Comparison of ENCODE assay signal across 13 cellular contexts in the genomic region with DNA sequence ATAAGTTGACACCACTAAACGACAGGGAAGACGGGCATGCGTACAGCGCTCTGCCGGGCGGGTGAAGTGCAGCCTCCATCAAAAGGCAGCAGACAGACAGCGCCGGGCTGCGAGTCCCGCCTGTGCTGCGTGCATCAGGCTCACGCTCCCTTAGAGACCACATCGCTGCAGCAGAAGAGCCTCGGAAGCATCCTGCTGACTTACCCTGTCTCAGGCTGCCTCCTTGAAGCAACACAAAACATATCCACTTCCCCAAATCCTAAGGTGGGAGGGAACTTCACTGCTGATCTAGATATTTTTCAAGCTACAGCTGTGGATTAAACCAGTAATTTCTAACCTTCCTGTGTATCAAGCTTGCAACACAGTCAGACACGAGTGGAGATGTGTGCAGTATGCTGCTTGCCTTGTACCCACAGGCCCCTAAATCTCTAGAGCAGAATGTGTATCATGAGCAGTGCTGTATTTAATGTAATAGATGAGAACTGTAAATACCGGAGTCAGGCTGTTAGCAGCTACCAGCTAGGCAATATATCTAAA. TPM values are rescaled to one million over a fixed set of nuclear protein-coding genes. Genes with fewer than 3 reads are reported as not detected.
DNase-seq lines count a peak whose midpoint lies in the region; ATAC-seq and TF ChIP-seq lines count a peak whose summit lies in the region.
"Had no signal": no experiment of that assay in that cellular context is flagged by ENCODE, and none has a peak within 500 bp of the region (broad histone marks: within the 10 kb centered on the region; RNA-seq: fewer than 3 reads in every experiment).

No MANE protein-coding gene starts in this region.

- DNase-seq in NCI-H1436 treated with DMSO at 0.1 percent for 48 hours (lab: John Stamatoyannopoulos, UW), result peak; percentile 68
- peak; percentile 84 to 85 for DNase-seq in NCI-H446 (lab: John Stamatoyannopoulos, UW)
- peak in 32 of 61 donors; percentile 5 to 81 (median 58) for DNase-seq in caudate nucleus (lab: John Stamatoyannopoulos, UW)
- DNase-seq in posterior cingulate gyrus, result peak in 8 of 10 donors; percentile 49 to 95 (median 70)
- DNase-seq in DMS114 treated with DMSO at 0.1 percent for 48 hours (lab: John Stamatoyannopoulos, UW; ENCODE audit: unreplicated experiment), result no peak
- no peak for DNase-seq in activated naive CD8-positive, alpha-beta T cell treated with anti-CD3 and anti-CD28 coated beads for 36 hours
- DNase-seq in left ventricle myocardium superior, result no peak
- DNase-seq in psoas muscle, result no peak
- DNase-seq: activated CD4-positive, CD25-positive, alpha-beta regulatory T cell; activated T-cell treated with anti-CD3 and anti-CD28 coated beads, Interleukin-2, amount 50 U/mL, for 24 hours had no signal

- TF ChIP-seq CTCF in psoas muscle (IDR thresholded peaks at IDR 0.05), result no peak

- no peaks in the 10 kb centered on the region for H3K9me3 Mint-ChIP-seq in activated naive CD8-positive, alpha-beta T cell treated with anti-CD3 and anti-CD28 coated beads for 36 hours
- H3K9me3 Mint-ChIP-seq: activated T-cell treated with anti-CD3 and anti-CD28 coated beads, Interleukin-2, amount 50 U/mL, for 24 hours had no signal

- no peaks in the 10 kb centered on the region for H3K36me3 ChIP-seq in psoas muscle (ENCODE audit: insufficient read depth in 1 of 2, low read depth in 1 of 2)
- H3K36me3 ChIP-seq: tibial nerve had no signal

- no peaks in the 10 kb centered on the region for H3K36me3 Mint-ChIP-seq in activated naive CD8-positive, alpha-beta T cell treated with anti-CD3 and anti-CD28 coated beads for 36 hours

- no peak overlapping the region for H3K27ac Mint-ChIP-seq in activated naive CD8-positive, alpha-beta T cell treated with anti-CD3 and anti-CD28 coated beads for 36 hours
- H3K27ac Mint-ChIP-seq: activated T-cell treated with anti-CD3 and anti-CD28 coated beads, Interleukin-2, amount 50 U/mL, for 24 hours had no signal

- WGBS in psoas muscle, 3 donors, result 47 to 55% (median 50%) methylated on average over 16 of the region's 16 CpGs

- H3K27me3 Mint-ChIP-seq in activated naive CD8-positive, alpha-beta T cell treated with anti-CD3 and anti-CD28 coated beads for 36 hours, result peaks cover 10% of the 10 kb centered on the region

- no peaks in the 10 kb centered on the region for H3K4me1 Mint-ChIP-seq in activated naive CD8-positive, alpha-beta T cell treated with anti-CD3 and anti-CD28 coated beads for 36 hours

- H3K4me3 Mint-ChIP-seq in activated naive CD8-positive, alpha-beta T cell treated with anti-CD3 and anti-CD28 coated beads for 36 hours, result no peak overlapping the region
- H3K4me3 Mint-ChIP-seq: activated T-cell treated with anti-CD3 and anti-CD28 coated beads, Interleukin-2, amount 50 U/mL, for 24 hours had no signal

- peak overlapping the region; percentile 67 for H3K27ac ChIP-seq in caudate nucleus (ENCODE audit: low read depth, low read length)
- H3K27ac ChIP-seq in psoas muscle, result no peak overlapping the region
- H3K27ac ChIP-seq: tibial nerve had no signal

- ATAC-seq in left ventricle myocardium superior, result no peak
- ATAC-seq in psoas muscle, result no peak

- intact Hi-C loops in posterior cingulate gyrus (cut with DNase I) (no loop called here), left ventricle myocardium superior (cut with micrococcal nuclease) (no loop called here), psoas muscle (cut with DNase I) (no loop called here)

- peaks cover 0 to 4% (median 1%) of the 10 kb centered on the region in 3 donors for H3K27me3 ChIP-seq in psoas muscle (ENCODE audit: insufficient read depth in 3 of 3, low read length in 2 of 3)
- H3K27me3 ChIP-seq: tibial nerve had no signal

- no peaks in the 10 kb centered on the region for H3K9me3 ChIP-seq in psoas muscle
- H3K9me3 ChIP-seq: tibial nerve had no signal

- H3K4me3 ChIP-seq in psoas muscle, result no peak overlapping the region
- H3K4me3 ChIP-seq: tibial nerve had no signal

- no peaks in the 10 kb centered on the region for H3K4me1 ChIP-seq in psoas muscle
- H3K4me1 ChIP-seq: tibial nerve had no signal

RNA-seq across cellular contexts. Expression of gene MYT1L, which starts 6.4 kb away (rescaled TPM):
- under 1 TPM in 1 of 2 experiments, not detected in 1; 0.10 TPM for total RNA-seq in activated naive CD8-positive, alpha-beta T cell treated with anti-CD3 and anti-CD28 coated beads for 36 hours
- total RNA-seq in left ventricle myocardium superior, result not detected
- total RNA-seq in psoas muscle, result under 1 TPM in 3 of 4 donors, not detected in 1; 0.18 to 0.32 (median 0.27) TPM
- under 1 TPM; 0.03 to 0.09 (median 0.03) TPM for polyA plus RNA-seq in psoas muscle
- total RNA-seq: astrocyte, lower leg skin, tibial nerve had no signal

Comparison
In these comparisons a context has a peak if more than half of its experiments do, and no peak if none do; other contexts are left out.
1. DNase-seq: peak in NCI-H1436 treated with DMSO at 0.1 percent for 48 hours (single experiment), NCI-H446 (2 of 2), caudate nucleus (32 of 61) and posterior cingulate gyrus (8 of 10); none in DMS114 treated with DMSO at 0.1 percent for 48 hours (single experiment), activated naive CD8-positive, alpha-beta T cell treated with anti-CD3 and anti-CD28 coated beads for 36 hours (single experiment), left ventricle myocardium superior (single experiment) and psoas muscle (0 of 2).